13 cellular contexts compared by ENCODE assay signal in genomic region chr5:178473858-178474257, GRCh38.
"Had no signal": no experiment of that assay in that cellular context is flagged by ENCODE, and none has a peak within 500 bp of the region (broad histone marks: within the 10 kb centered on the region; RNA-seq: fewer than 3 reads in every experiment).

No MANE protein-coding gene starts in this region.

- H3K27ac Mint-ChIP-seq: stimulated activated memory B cell treated with anti-CD40 and anti-IgM and Interleukin-4, amounts not matched to agents 10 μg/mL and 1 μg/mL and 100 μg/mL, for 72 hours; T-cell had no signal

- DNase-seq: activated CD4-positive, alpha-beta T cell treated with anti-CD3 and anti-CD28 coated beads, Interleukin-2, amount 50 U/mL, for 1 hour; activated gamma-delta T cell; activated T-cell treated with anti-CD3 and anti-CD28 coated beads, Interleukin-2, amount 50 U/mL, for 4 hours; aorta; left colon; stimulated activated CD4-positive, alpha-beta T cell treated with anti-CD3 and anti-CD28 coated beads, Interleukin-2, amount 100 ng/mL, for 48 hours; T-helper 9 cell; uterus had no signal

- H3K4me1 Mint-ChIP-seq: stimulated activated memory B cell treated with anti-CD40 and anti-IgM and Interleukin-4, amounts not matched to agents 10 μg/mL and 1 μg/mL and 100 μg/mL, for 72 hours had no signal

- H3K4me3 Mint-ChIP-seq: activated T-cell treated with anti-CD3 and anti-CD28 coated beads, Interleukin-2, amount 50 U/mL, for 4 hours; stimulated activated memory B cell treated with anti-CD40 and anti-IgM and Interleukin-4, amounts not matched to agents 10 μg/mL and 1 μg/mL and 100 μg/mL, for 72 hours; T-cell had no signal

- ATAC-seq: activated T-cell treated with anti-CD3 and anti-CD28 coated beads, Interleukin-2, amount 50 U/mL, for 4 hours; left colon; stimulated activated memory B cell treated with anti-CD40 and anti-IgM and Interleukin-4, amounts not matched to agents 10 μg/mL and 1 μg/mL and 100 μg/mL, for 72 hours had no signal

- H3K9me3 Mint-ChIP-seq: activated T-cell treated with anti-CD3 and anti-CD28 coated beads, Interleukin-2, amount 50 U/mL, for 4 hours; stimulated activated memory B cell treated with anti-CD40 and anti-IgM and Interleukin-4, amounts not matched to agents 10 μg/mL and 1 μg/mL and 100 μg/mL, for 72 hours; T-cell had no signal

- H3K36me3 Mint-ChIP-seq: stimulated activated memory B cell treated with anti-CD40 and anti-IgM and Interleukin-4, amounts not matched to agents 10 μg/mL and 1 μg/mL and 100 μg/mL, for 72 hours; T-cell had no signal

- H3K4me3 ChIP-seq: breast epithelium, lung, thyroid gland, uterus had no signal
